Comparison of ENCODE assay signal across 7 cellular contexts in the genomic region with DNA sequence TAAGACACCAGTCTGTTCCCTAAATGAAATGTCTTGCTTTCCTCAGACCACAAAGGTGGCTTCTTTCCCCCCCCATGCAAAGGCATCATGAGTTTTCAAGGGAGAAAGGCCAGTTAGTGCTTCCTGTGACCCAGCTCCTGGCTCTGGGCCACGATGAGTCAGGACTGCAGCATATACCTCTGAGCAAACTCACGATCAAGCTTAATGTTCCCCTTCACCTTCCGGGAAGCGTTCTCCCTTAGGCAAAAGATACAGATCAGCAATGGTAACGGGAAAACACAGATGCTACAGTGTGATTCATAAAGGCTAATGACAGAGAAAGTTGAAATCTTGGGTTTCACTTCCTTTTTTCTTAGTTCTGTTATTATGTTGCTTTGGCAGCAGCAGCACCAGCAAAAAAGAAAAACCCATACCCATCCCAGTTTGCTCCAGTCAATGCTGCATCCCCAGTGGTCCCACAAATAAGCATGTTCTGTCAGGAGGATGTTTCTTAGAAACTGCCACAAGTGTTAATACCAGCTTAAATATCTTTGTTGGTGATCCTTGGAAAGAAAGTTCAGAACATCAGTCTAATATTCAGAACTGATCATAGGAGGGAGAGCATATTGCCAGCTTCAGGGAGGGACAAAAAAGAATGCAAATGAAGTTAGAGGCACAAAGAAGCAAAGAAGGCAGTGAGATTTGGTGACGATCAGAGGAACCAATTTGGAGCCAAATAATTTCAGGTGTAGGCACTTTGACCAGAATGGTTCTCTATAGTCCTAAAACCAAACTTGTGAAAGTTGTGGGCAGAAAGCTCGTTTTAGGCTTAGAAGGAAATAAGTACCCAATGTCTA. TPM values are rescaled to one million over a fixed set of nuclear protein-coding genes. Genes with fewer than 3 reads are reported as not detected.
A peak's percentile ranks its signal among the peaks of the same experiment; 100 is the strongest.
DNase-seq lines count a peak whose midpoint lies in the region; ATAC-seq lines count a peak whose summit lies in the region.

No MANE protein-coding gene starts in this region.

- DNase-seq in LHCN-M2 (ENCODE audit: low read depth) (peak; percentile 37), amniotic epithelial cell (ENCODE audit: low read depth) (peak; percentile 73), memory B cell (ENCODE audit: low spot score in 2 of 2) (peak; percentile 19 to 32), NCI-H2171 (lab: John Stamatoyannopoulos, UW) (no peak), occipital lobe (lab: John Stamatoyannopoulos, UW) (no peak)

- peaks cover 21% of the 10 kb centered on the region for H3K4me1 Mint-ChIP-seq in memory B cell

- peak overlapping the region; percentile 99 for H3K27ac Mint-ChIP-seq in memory B cell

- no peaks in the 10 kb centered on the region for H3K27me3 Mint-ChIP-seq in memory B cell

- peaks cover 3% of the 10 kb centered on the region for H3K9me3 Mint-ChIP-seq in memory B cell

- peaks cover 6% of the 10 kb centered on the region for H3K36me3 Mint-ChIP-seq in memory B cell

- ATAC-seq in GM18502 (IDR thresholded peaks at IDR 0.05; ENCODE audit: poor library complexity, unreplicated experiment) (peak; percentile 94), GM21825 (IDR thresholded peaks at IDR 0.05; ENCODE audit: unreplicated experiment) (peak; percentile 90), memory B cell (ENCODE audit: low read depth) (peak; percentile 83)

- H3K4me3 Mint-ChIP-seq in memory B cell = peak overlapping the region; percentile 64

RNA-seq across cellular contexts. Expression of a gene that starts 41.2 kb away (rescaled TPM):
- total RNA-seq in LHCN-M2 (2014; rRNA removed) (0.06 and 0.19 TPM in 2 replicates), occipital lobe (1.9 TPM)
- 0.23 TPM for polyA plus RNA-seq in LHCN-M2 (2012)

RNA-seq across cellular contexts. Expression of a gene that starts 57.2 kb away (rescaled TPM):
- total RNA-seq in LHCN-M2 (2014; rRNA removed) = not detected in 2 replicates
- polyA plus RNA-seq in LHCN-M2 (2012) = not detected
- not detected for total RNA-seq in occipital lobe

Comparison
In these comparisons a context has a peak if more than half of its experiments do, and no peak if none do; other contexts are left out.
1. DNase-seq: peak in LHCN-M2 (single experiment), amniotic epithelial cell (single experiment) and memory B cell (2 of 2); none in NCI-H2171 (single experiment) and occipital lobe (single experiment).
2. Peak in every context shown above with its lines, with median percentiles within 50 percentile points of each other: ATAC-seq.